In the genomic region with DNA sequence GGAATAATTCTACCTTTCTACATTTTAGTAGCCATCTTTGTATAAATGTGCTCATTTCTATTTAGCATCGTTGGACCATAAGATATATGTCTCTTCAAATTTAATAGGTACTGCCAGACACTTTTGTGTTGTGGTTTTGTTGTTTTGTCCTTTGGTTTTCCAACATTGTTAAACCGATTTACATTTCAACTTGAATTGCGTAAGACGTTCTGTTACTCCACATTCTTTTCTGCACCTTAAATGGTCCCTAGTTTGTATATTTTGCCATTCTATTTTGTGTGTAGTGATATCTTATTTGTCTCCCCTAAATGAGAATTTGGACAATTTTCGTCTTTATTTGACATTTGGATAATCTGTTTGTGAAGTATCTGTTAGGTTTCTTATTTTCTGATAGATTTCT, we compare ENCODE assay signal across 30 cellular contexts.
"Had no signal": no experiment of that assay in that cellular context is flagged by ENCODE, and none has a peak within 500 bp of the region (broad histone marks: within the 10 kb centered on the region; RNA-seq: fewer than 3 reads in every experiment).

No MANE protein-coding gene starts in this region.

- DNase-seq: activated B cell treated with CpG ODN at 0.5 μM for 24 hours; activated CD4-positive, alpha-beta memory T cell treated with anti-CD3 and anti-CD28 coated beads for 36 hours; activated CD4-positive, alpha-beta T cell treated with anti-CD3 and anti-CD28 coated beads for 36 hours; activated CD4-positive, alpha-beta T cell treated with anti-CD3 and anti-CD28 coated beads, Interleukin-2, amount 10 ng/mL, durations not matched to agents 24 days and 14 days; activated CD4-positive, CD25-positive, alpha-beta regulatory T cell treated with anti-CD3 and anti-CD28 coated beads, Interleukin-2, amount 50 U/mL, for 72 hours; activated CD8-positive, alpha-beta memory T cell treated with anti-CD3 and anti-CD28 coated beads, Interleukin-2, amount 10 ng/mL, durations not matched to agents 7 days and 5 days; activated CD8-positive, alpha-beta memory T cell treated with anti-CD3 and anti-CD28 coated beads, Interleukin-2, amount 50 U/mL, for 4 hours; activated CD8-positive, alpha-beta T cell treated with anti-CD3 and anti-CD28 coated beads, Interleukin-2, amount 10 ng/mL, durations not matched to agents 7 days and 5 days; activated effector memory CD4-positive, alpha-beta T cell treated with anti-CD3 and anti-CD28 coated beads, Interleukin-2, amount 50 U/mL, for 16 hours; activated naive CD4-positive, alpha-beta T cell; activated naive CD4-positive, alpha-beta T cell treated with anti-CD3 and anti-CD28 coated beads, Interleukin-2, amount 10 ng/mL, durations not matched to agents 7 days and 5 days; activated T-cell treated with anti-CD3 and anti-CD28 coated beads, Interleukin-2, amount 50 U/mL, for 1 hour; activated T-cell treated with anti-CD3 and anti-CD28 coated beads, Interleukin-2, amount 50 U/mL, for 48 hours; amniotic stem cell; aorta; body of pancreas; cortex of kidney; dermis blood vessel endothelial cell; effector CD8-positive, alpha-beta T cell; esophagus squamous epithelium; foreskin melanocyte; heart right ventricle; T-helper 1 cell; T-helper 17 cell; T1000; WERI-Rb-1 had no signal

- H3K36me3 ChIP-seq: esophagus squamous epithelium, gastroesophageal sphincter, heart right ventricle, WERI-Rb-1 had no signal

- FAIRE-seq: colon, endothelial cell of umbilical vein had no signal

- H3K27ac ChIP-seq: body of pancreas, epithelial cell of prostate, esophagus squamous epithelium, gastroesophageal sphincter, heart right ventricle, WERI-Rb-1 had no signal

- H3K4me1 ChIP-seq: gastroesophageal sphincter, heart right ventricle had no signal

- H3K4me3 ChIP-seq: body of pancreas, esophagus squamous epithelium, gastroesophageal sphincter, heart right ventricle had no signal

- H3K27me3 ChIP-seq: body of pancreas, esophagus squamous epithelium, heart right ventricle had no signal

- H3K9me3 ChIP-seq: body of pancreas, esophagus squamous epithelium, gastroesophageal sphincter, heart right ventricle had no signal

- ATAC-seq: activated CD4-positive, alpha-beta T cell treated with anti-CD3 and anti-CD28 coated beads for 36 hours; activated CD8-positive, alpha-beta memory T cell treated with anti-CD3 and anti-CD28 coated beads, Interleukin-2, amount 10 ng/mL, durations not matched to agents 7 days and 5 days; activated CD8-positive, alpha-beta T cell treated with anti-CD3 and anti-CD28 coated beads, Interleukin-2, amount 10 ng/mL, durations not matched to agents 7 days and 5 days; body of pancreas; gastroesophageal sphincter; heart right ventricle; T-helper 17 cell had no signal
